Comparison of ENCODE assay signal across 13 cellular contexts in genomic region chr4:162705130-162705803, GRCh38.
DNase-seq lines count a peak whose midpoint lies in the region; ATAC-seq and TF ChIP-seq lines count a peak whose summit lies in the region.
"Had no signal": no experiment of that assay in that cellular context is flagged by ENCODE, and none has a peak within 500 bp of the region (broad histone marks: within the 10 kb centered on the region; RNA-seq: fewer than 3 reads in every experiment).

No MANE protein-coding gene starts in this region.

- peak overlapping the region in 11 of 12 donors; percentile 8 to 86 (median 69) for H3K27ac ChIP-seq in heart left ventricle
- H3K27ac ChIP-seq in psoas muscle = peak overlapping the region; percentile 86

- H3K9me3 ChIP-seq in heart left ventricle (no peaks in the 10 kb centered on the region), psoas muscle (no peaks in the 10 kb centered on the region)

- peak in 1 of 5 donors; percentile 10 for DNase-seq in heart left ventricle
- DNase-seq in cardiac septum (ENCODE audit: low spot score) = no peak
- DNase-seq in left ventricle myocardium superior = no peak
- no peak for DNase-seq in psoas muscle
- DNase-seq in SHP77 treated with DMSO at 0.1 percent for 48 hours (lab: John Stamatoyannopoulos, UW) = no peak
- DNase-seq in activated CD4-positive, alpha-beta T cell treated with anti-CD3 and anti-CD28 coated beads, Interleukin-2, amount 10 ng/mL, durations not matched to agents 24 days and 14 days = no peak
- DNase-seq: ACHN; CD4-positive, CD25-positive, alpha-beta regulatory T cell; DMS53; GF-D8; HCEC 1CT had no signal

- no peaks in the 10 kb centered on the region for H3K36me3 Mint-ChIP-seq in activated CD4-positive, alpha-beta T cell treated with anti-CD3 and anti-CD28 coated beads, Interleukin-2, amount 10 ng/mL, durations not matched to agents 24 days and 14 days (ENCODE audit: low read depth)
- H3K36me3 Mint-ChIP-seq: CD4-positive, CD25-positive, alpha-beta regulatory T cell had no signal

- H3K9me3 Mint-ChIP-seq in activated CD4-positive, alpha-beta T cell treated with anti-CD3 and anti-CD28 coated beads, Interleukin-2, amount 10 ng/mL, durations not matched to agents 24 days and 14 days = no peaks in the 10 kb centered on the region

- ATAC-seq in heart left ventricle (peak; percentile 87 to 95 (median 92)), left ventricle myocardium superior (peak; percentile 96), psoas muscle (peak; percentile 70 to 96 (median 93)), HG02981 (IDR thresholded peaks at IDR 0.05; ENCODE audit: unreplicated experiment) (no peak)

- no peak overlapping the region for H3K4me3 Mint-ChIP-seq in activated CD4-positive, alpha-beta T cell treated with anti-CD3 and anti-CD28 coated beads, Interleukin-2, amount 10 ng/mL, durations not matched to agents 24 days and 14 days
- H3K4me3 Mint-ChIP-seq: CD4-positive, CD25-positive, alpha-beta regulatory T cell had no signal

- no peak overlapping the region for H3K27ac Mint-ChIP-seq in activated CD4-positive, alpha-beta T cell treated with anti-CD3 and anti-CD28 coated beads, Interleukin-2, amount 10 ng/mL, durations not matched to agents 24 days and 14 days
- H3K27ac Mint-ChIP-seq: CD4-positive, CD25-positive, alpha-beta regulatory T cell had no signal

- TF ChIP-seq POLR2A in heart left ventricle (IDR thresholded peaks at IDR 0.05) = no peak

- H3K4me1 Mint-ChIP-seq in activated CD4-positive, alpha-beta T cell treated with anti-CD3 and anti-CD28 coated beads, Interleukin-2, amount 10 ng/mL, durations not matched to agents 24 days and 14 days = no peaks in the 10 kb centered on the region
- H3K4me1 Mint-ChIP-seq: CD4-positive, CD25-positive, alpha-beta regulatory T cell had no signal

- TF ChIP-seq CTCF in heart left ventricle (IDR thresholded peaks at IDR 0.05) = no peak
- no peak for TF ChIP-seq CTCF in psoas muscle (IDR thresholded peaks at IDR 0.05)

- intact Hi-C loops in heart left ventricle (cut with DNase I) (no loop called here), cardiac septum (cut with DNase I) (no loop called here), left ventricle myocardium superior (cut with micrococcal nuclease) (no loop called here), psoas muscle (cut with DNase I) (loop anchor here in 1 of 2 donors (10.0 kb wide), 1 partner anchor 460 kb away; the partner anchor contains the start of gene NAF1)
- intact Hi-C loops in activated CD4-positive, alpha-beta T cell treated with anti-CD3 and anti-CD28 coated beads, Interleukin-2, amount 10 ng/mL, durations not matched to agents 24 days and 14 days (cut with micrococcal nuclease) = no loop called here

- peak overlapping the region in 9 of 12 donors; percentile 1 to 40 (median 21) for H3K4me3 ChIP-seq in heart left ventricle
- peak overlapping the region; percentile 45 for H3K4me3 ChIP-seq in psoas muscle
- H3K4me3 ChIP-seq: BLaER1 treated with 17β-estradiol and CSF1 and Interleukin-3, amounts not matched to agents 10 nM and 100 nM had no signal

- H3K4me1 ChIP-seq in heart left ventricle (peaks cover 0 to 10% (median 0%) of the 10 kb centered on the region in 12 donors), psoas muscle (peaks cover 14% of the 10 kb centered on the region)

- H3K27me3 ChIP-seq in heart left ventricle (no peaks in the 10 kb centered on the region), psoas muscle (ENCODE audit: insufficient read depth in 3 of 3, low read length in 2 of 3) (no peaks in the 10 kb centered on the region)
- H3K27me3 ChIP-seq: BLaER1 treated with 17β-estradiol and CSF1 and Interleukin-3, amounts not matched to agents 10 nM and 100 nM had no signal

- WGBS in heart left ventricle, 4 donors = 40 to 54% (median 48%) methylated on average over 2 of the region's 2 CpGs
- 26 to 53% (median 29%) methylated on average over 2 of the region's 2 CpGs for WGBS in psoas muscle, 3 donors

- no peaks in the 10 kb centered on the region for H3K36me3 ChIP-seq in heart left ventricle
- no peaks in the 10 kb centered on the region for H3K36me3 ChIP-seq in psoas muscle (ENCODE audit: insufficient read depth in 1 of 2, low read depth in 1 of 2)
- H3K36me3 ChIP-seq: BLaER1 treated with 17β-estradiol and CSF1 and Interleukin-3, amounts not matched to agents 10 nM and 100 nM had no signal

- H3K27me3 Mint-ChIP-seq in activated CD4-positive, alpha-beta T cell treated with anti-CD3 and anti-CD28 coated beads, Interleukin-2, amount 10 ng/mL, durations not matched to agents 24 days and 14 days = no peaks in the 10 kb centered on the region
- H3K27me3 Mint-ChIP-seq: CD4-positive, CD25-positive, alpha-beta regulatory T cell had no signal
